Comparison of ENCODE assay signal across 18 cellular contexts in genomic region chr3:190099099-190099498, GRCh38. TPM values are rescaled to one million over a fixed set of nuclear protein-coding genes. Genes with fewer than 3 reads are reported as not detected.
"Had no signal": no experiment of that assay in that cellular context is flagged by ENCODE, and none has a peak within 500 bp of the region (broad histone marks: within the 10 kb centered on the region; RNA-seq: fewer than 3 reads in every experiment).

No MANE protein-coding gene starts in this region.

- H3K9me3 ChIP-seq: adrenal gland, left lung, stomach had no signal

- H3K36me3 ChIP-seq: adrenal gland, left lung, stomach had no signal

- H3K9me3 Mint-ChIP-seq: activated naive CD4-positive, alpha-beta T cell treated with anti-CD3 and anti-CD28 coated beads, Interleukin-2, amount 50 U/mL, for 24 hours had no signal

- H3K4me2 ChIP-seq: smooth muscle cell had no signal

- H3K4me3 ChIP-seq: adrenal gland, left lung, smooth muscle cell, stomach had no signal

- H3K27ac Mint-ChIP-seq: activated naive CD4-positive, alpha-beta T cell treated with anti-CD3 and anti-CD28 coated beads, Interleukin-2, amount 50 U/mL, for 24 hours; activated T-cell treated with anti-CD3 and anti-CD28 coated beads, Interleukin-2, amount 50 U/mL, for 72 hours had no signal

- H3K4me1 ChIP-seq: left lung had no signal

- H3K36me3 Mint-ChIP-seq: activated naive CD4-positive, alpha-beta T cell treated with anti-CD3 and anti-CD28 coated beads, Interleukin-2, amount 50 U/mL, for 24 hours had no signal

- H3K27ac ChIP-seq: left lung, stomach, VCaP had no signal

- DNase-seq: activated CD4-positive, alpha-beta T cell treated with anti-CD3 and anti-CD28 coated beads for 1 hour; activated CD4-positive, alpha-beta T cell treated with anti-CD3 and anti-CD28 coated beads, Interleukin-2, amount 50 U/mL, for 4 hours; activated gamma-delta T cell; activated T-cell treated with anti-CD3 and anti-CD28 coated beads, Interleukin-2, amount 50 U/mL, for 72 hours; adrenal gland; dermis blood vessel endothelial cell; effector memory CD4-positive, alpha-beta T cell; foreskin melanocyte; left lung; stimulated activated CD4-positive, alpha-beta T cell treated with anti-CD3 and anti-CD28 coated beads, Interleukin-4, amount 100 ng/mL, for 1 hour; stomach; T-helper 2 cell; trophoblast cell had no signal

- H3K27me3 ChIP-seq: adrenal gland, left lung, stomach had no signal

- H3K4me3 Mint-ChIP-seq: activated naive CD4-positive, alpha-beta T cell treated with anti-CD3 and anti-CD28 coated beads, Interleukin-2, amount 50 U/mL, for 24 hours; activated T-cell treated with anti-CD3 and anti-CD28 coated beads, Interleukin-2, amount 50 U/mL, for 72 hours; neural crest cell had no signal

RNA-seq across cellular contexts. Expression of gene P3H2, which starts 21.6 kb away (rescaled TPM):
- total RNA-seq: activated CD8-positive, alpha-beta memory T cell treated with anti-CD3 and anti-CD28 coated beads for 36 hours; activated T-cell treated with anti-CD3 and anti-CD28 coated beads, Interleukin-2, amount 50 U/mL, for 72 hours had no signal
